8 cellular contexts compared by ENCODE assay signal in the genomic region with DNA sequence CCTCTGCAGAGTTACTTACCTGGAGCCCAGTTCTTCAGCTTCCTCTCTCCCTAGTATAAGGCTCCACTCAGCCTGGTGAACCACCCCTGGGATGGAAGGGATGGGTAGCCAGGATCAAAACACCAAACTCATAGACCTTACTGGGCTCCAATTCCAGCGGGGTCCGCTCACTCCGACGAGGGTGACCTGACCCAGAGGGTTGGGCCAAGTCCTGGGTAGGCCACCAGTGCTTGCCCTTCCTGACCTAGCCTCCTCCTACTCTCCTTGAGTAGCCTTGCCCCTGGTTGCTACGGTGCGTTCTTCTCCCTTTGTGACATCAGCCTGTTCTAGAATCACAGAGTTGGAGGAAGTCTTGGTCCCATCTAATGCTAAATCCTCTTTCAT. TPM values are rescaled to one million over a fixed set of nuclear protein-coding genes. Genes with fewer than 3 reads are reported as not detected.
DNase-seq lines count a peak whose midpoint lies in the region; ATAC-seq and TF ChIP-seq lines count a peak whose summit lies in the region.
"Had no signal": no experiment of that assay in that cellular context is flagged by ENCODE, and none has a peak within 500 bp of the region (broad histone marks: within the 10 kb centered on the region; RNA-seq: fewer than 3 reads in every experiment).

No MANE protein-coding gene starts in this region.

- H3K9me3 Mint-ChIP-seq in T-helper 2 cell treated with Interferon-gamma antibody and Interleukin-4, amounts not matched to agents 5 μg/mL and 100 μg/mL, for 36 hours = no peaks in the 10 kb centered on the region
- H3K9me3 Mint-ChIP-seq in stimulated activated memory B cell treated with anti-CD40 and anti-IgM and Interleukin-4, amounts not matched to agents 10 μg/mL and 1 μg/mL and 100 μg/mL, for 72 hours = no peaks in the 10 kb centered on the region

- H3K27ac ChIP-seq in HEK293 (ENCODE audit: extremely low read depth, low read depth, low read length) (no peak overlapping the region), right cardiac atrium (ENCODE audit: low read length) (peak overlapping the region; percentile 49)

- peak overlapping the region; percentile 90 for H3K27ac Mint-ChIP-seq in T-helper 2 cell treated with Interferon-gamma antibody and Interleukin-4, amounts not matched to agents 5 μg/mL and 100 μg/mL, for 36 hours
- H3K27ac Mint-ChIP-seq in stimulated activated memory B cell treated with anti-CD40 and anti-IgM and Interleukin-4, amounts not matched to agents 10 μg/mL and 1 μg/mL and 100 μg/mL, for 72 hours = peak overlapping the region; percentile 92

- no peak for DNase-seq in T-helper 2 cell treated with Interferon-gamma antibody and Interleukin-4, amounts not matched to agents 5 μg/mL and 100 μg/mL, for 36 hours (ENCODE audit: low spot score)
- DNase-seq in right cardiac atrium (no peak), midbrain (lab: John Stamatoyannopoulos, UW) (no peak), NCI-H2029 treated with DMSO at 0.1 percent for 48 hours (lab: John Stamatoyannopoulos, UW) (no peak), KG1 (lab: John Stamatoyannopoulos, UW) (no peak)
- DNase-seq: NCI-H2107 had no signal

- no peak for TF ChIP-seq CTCF in HEK293 (tag by site-specific recombination; IDR thresholded peaks at IDR 0.05)

- H3K9me3 ChIP-seq in HEK293 (ENCODE audit: control insufficient read depth, insufficient read depth, low read depth, low read length) (no peaks in the 10 kb centered on the region), right cardiac atrium (ENCODE audit: control insufficient read depth, low read length) (no peaks in the 10 kb centered on the region)

- peak; percentile 18 to 21 for ATAC-seq in right cardiac atrium
- peak; percentile 57 for ATAC-seq in stimulated activated memory B cell treated with anti-CD40 and anti-IgM and Interleukin-4, amounts not matched to agents 10 μg/mL and 1 μg/mL and 100 μg/mL, for 72 hours

- H3K27me3 Mint-ChIP-seq in T-helper 2 cell treated with Interferon-gamma antibody and Interleukin-4, amounts not matched to agents 5 μg/mL and 100 μg/mL, for 36 hours (ENCODE audit: low read depth) = no peaks in the 10 kb centered on the region
- no peaks in the 10 kb centered on the region for H3K27me3 Mint-ChIP-seq in stimulated activated memory B cell treated with anti-CD40 and anti-IgM and Interleukin-4, amounts not matched to agents 10 μg/mL and 1 μg/mL and 100 μg/mL, for 72 hours

- H3K4me1 ChIP-seq in HEK293 (ENCODE audit: control insufficient read depth, insufficient read depth, low read length) (no peaks in the 10 kb centered on the region), right cardiac atrium (ENCODE audit: control insufficient read depth, insufficient read depth, low read length) (no peaks in the 10 kb centered on the region)

- CTCF ChIA-PET in HEK293 (lab: Yijun Ruan, JAX) = interaction anchor here (0.6 to 1.5 kb wide), 4 partner anchors 13 to 301 kb away, joined by 3 to 10 read pairs (median 4); no protein-coding TSS in a partner anchor

- peak overlapping the region; percentile 96 for H3K4me3 Mint-ChIP-seq in T-helper 2 cell treated with Interferon-gamma antibody and Interleukin-4, amounts not matched to agents 5 μg/mL and 100 μg/mL, for 36 hours
- H3K4me3 Mint-ChIP-seq in stimulated activated memory B cell treated with anti-CD40 and anti-IgM and Interleukin-4, amounts not matched to agents 10 μg/mL and 1 μg/mL and 100 μg/mL, for 72 hours = peak overlapping the region; percentile 85

- 87% methylated on average over 6 of the region's 6 CpGs for WGBS in right cardiac atrium

- no peaks in the 10 kb centered on the region for H3K27me3 ChIP-seq in right cardiac atrium (ENCODE audit: control insufficient read depth, insufficient read depth)

- H3K36me3 ChIP-seq in HEK293 (ENCODE audit: control insufficient read depth in 2 of 2, insufficient read depth in 1 of 2, low read length in 2 of 2) = no peaks in the 10 kb centered on the region

- peaks cover 69% of the 10 kb centered on the region for H3K4me1 Mint-ChIP-seq in T-helper 2 cell treated with Interferon-gamma antibody and Interleukin-4, amounts not matched to agents 5 μg/mL and 100 μg/mL, for 36 hours (ENCODE audit: low read depth)
- H3K4me1 Mint-ChIP-seq in stimulated activated memory B cell treated with anti-CD40 and anti-IgM and Interleukin-4, amounts not matched to agents 10 μg/mL and 1 μg/mL and 100 μg/mL, for 72 hours = peaks cover 36% of the 10 kb centered on the region

- POLR2A ChIA-PET in HEK293 (lab: Yijun Ruan, JAX) = no interaction called here

- H3K4me3 ChIP-seq in HEK293 (ENCODE audit: low read depth, low read length) (peak overlapping the region; percentile 35), right cardiac atrium (ENCODE audit: low read length) (peak overlapping the region; percentile 60)

- intact Hi-C loops in right cardiac atrium (cut with DNase I) = loop anchor here in 3 of 4 donors (5.0 kb wide), 1 partner anchor 99 kb away; no protein-coding TSS in a partner anchor

- H3K36me3 Mint-ChIP-seq in T-helper 2 cell treated with Interferon-gamma antibody and Interleukin-4, amounts not matched to agents 5 μg/mL and 100 μg/mL, for 36 hours (ENCODE audit: low read depth) = peaks cover 25% of the 10 kb centered on the region
- H3K36me3 Mint-ChIP-seq in stimulated activated memory B cell treated with anti-CD40 and anti-IgM and Interleukin-4, amounts not matched to agents 10 μg/mL and 1 μg/mL and 100 μg/mL, for 72 hours = peaks cover 17% of the 10 kb centered on the region

TF ChIP-seq in HEK293, 187 proteins besides CTCF, POLR2A, EP300 and RAD21:
- TF ChIP-seq ZNF302 (tag by site-specific recombination; IDR thresholded peaks at IDR 0.05; ENCODE audit: low read depth) = no peak
- no peak for TF ChIP-seq ZNF174 (tag by site-specific recombination; IDR thresholded peaks at IDR 0.05)
- TF ChIP-seq ZNF221 (tag by site-specific recombination; IDR thresholded peaks at IDR 0.05; ENCODE audit: borderline replicate concordance) = no peak
- TF ChIP-seq ZNF548 (tag by site-specific recombination; IDR thresholded peaks at IDR 0.05) = no peak
- TF ChIP-seq KLF10 (tag by site-specific recombination; IDR thresholded peaks at IDR 0.05) = no peak
- no peak for TF ChIP-seq ZNF211 (tag by site-specific recombination; IDR thresholded peaks at IDR 0.05; ENCODE audit: low read depth)

RNA-seq across cellular contexts. Expression of a gene that starts 0.5 kb away (rescaled TPM):
- 10 to 100 TPM in 3 of 4 donors, 1 to 10 TPM in 1; 7.0 to 27.0 (median 18.2) TPM for total RNA-seq in right cardiac atrium
- polyA plus RNA-seq in right cardiac atrium = 13.0 TPM
